20 cellular contexts compared by ENCODE assay signal in genomic region chr9:135920256-135920930, GRCh38.
"Had no signal": no experiment of that assay in that cellular context is flagged by ENCODE, and none has a peak within 500 bp of the region (broad histone marks: within the 10 kb centered on the region; RNA-seq: fewer than 3 reads in every experiment).

No MANE protein-coding gene starts in this region.

- H3K4me2 ChIP-seq: hepatocyte had no signal

- H3K4me3 ChIP-seq: dorsolateral prefrontal cortex, hepatocyte had no signal

- FAIRE-seq: colon, islet of Langerhans had no signal

- H3K4me3 Mint-ChIP-seq: activated T-cell treated with anti-CD3 and anti-CD28 coated beads, Interleukin-2, amount 50 U/mL, for 72 hours; brain; naive thymus-derived CD4-positive, alpha-beta T cell; stimulated activated naive CD8-positive, alpha-beta T cell treated with anti-CD3 and anti-CD28 coated beads, Interleukin-15, amount 100 ng/mL, for 72 hours had no signal

- H3K27ac Mint-ChIP-seq: activated T-cell treated with anti-CD3 and anti-CD28 coated beads, Interleukin-2, amount 50 U/mL, for 72 hours; brain; naive thymus-derived CD4-positive, alpha-beta T cell; stimulated activated naive CD8-positive, alpha-beta T cell treated with anti-CD3 and anti-CD28 coated beads, Interleukin-15, amount 100 ng/mL, for 72 hours had no signal

- H3K4me1 Mint-ChIP-seq: brain had no signal

- H3K79me2 ChIP-seq: hepatocyte, parathyroid adenoma had no signal

- ATAC-seq: activated T-cell treated with anti-CD3 and anti-CD28 coated beads, Interleukin-2, amount 50 U/mL, for 72 hours; left cardiac atrium; stimulated activated naive CD8-positive, alpha-beta T cell treated with anti-CD3 and anti-CD28 coated beads, Interleukin-15, amount 100 ng/mL, for 72 hours had no signal

- H3K27me3 Mint-ChIP-seq: brain; naive thymus-derived CD4-positive, alpha-beta T cell; stimulated activated naive CD8-positive, alpha-beta T cell treated with anti-CD3 and anti-CD28 coated beads, Interleukin-15, amount 100 ng/mL, for 72 hours had no signal

- H3K27me3 ChIP-seq: dorsolateral prefrontal cortex, hepatocyte had no signal

- H2AFZ ChIP-seq: hepatocyte, parathyroid adenoma had no signal

- H3K4me1 ChIP-seq: parathyroid adenoma had no signal

- DNase-seq: activated CD4-positive, alpha-beta T cell treated with anti-CD3 and anti-CD28 coated beads for 1 hour; activated CD8-positive, alpha-beta memory T cell treated with anti-CD3 and anti-CD28 coated beads for 24 hours; activated CD8-positive, alpha-beta memory T cell treated with anti-CD3 and anti-CD28 coated beads, Interleukin-2, amount 50 U/mL, for 48 hours; activated gamma-delta T cell treated with Interleukin-2 at 50 U/mL for 16 hours; activated T-cell treated with anti-CD3 and anti-CD28 coated beads, Interleukin-2, amount 50 U/mL, for 72 hours; left cardiac atrium; mesendoderm; naive thymus-derived CD4-positive, alpha-beta T cell; retina; stimulated activated CD4-positive, alpha-beta T cell treated with anti-CD3 and anti-CD28 coated beads, Interleukin-15, amount 100 ng/mL, for 24 hours; stimulated activated CD4-positive, alpha-beta T cell treated with anti-CD3 and anti-CD28 coated beads, Interleukin-2, amount 100 ng/mL, for 48 hours; stimulated activated naive CD8-positive, alpha-beta T cell treated with anti-CD3 and anti-CD28 coated beads, Interleukin-15, amount 100 ng/mL, for 72 hours; trophoblast cell; WERI-Rb-1 had no signal

- H3K9ac ChIP-seq: parathyroid adenoma had no signal

- H3K27ac ChIP-seq: dorsolateral prefrontal cortex, hepatocyte, parathyroid adenoma, WERI-Rb-1 had no signal
